In genomic region chr7:130865408-130866236, GRCh38 we compare ENCODE assay signal across 8 cellular contexts.
DNase-seq lines count a peak whose midpoint lies in the region; ATAC-seq and TF ChIP-seq lines count a peak whose summit lies in the region.

No MANE protein-coding gene starts in this region.

- no peak overlapping the region for H3K4me2 ChIP-seq in DND-41 (ENCODE audit: insufficient read depth, low read length)

- peaks cover 2% of the 10 kb centered on the region; the same call in 1 of the 2 replicates for H4K20me1 ChIP-seq in DND-41 (ENCODE audit: insufficient read depth, low read length)

- peaks cover 16% of the 10 kb centered on the region for H3K9me3 Mint-ChIP-seq in activated CD8-positive, alpha-beta T cell treated with anti-CD3 and anti-CD28 coated beads for 36 hours

- TF ChIP-seq CTCF in DND-41 (IDR thresholded peaks at IDR 0.05; ENCODE audit: borderline replicate concordance, extremely low read depth, low read length, poor library complexity, severe bottlenecking) (no peak), ovary (IDR thresholded peaks at IDR 0.05) (no peak), GM13977 (IDR thresholded peaks at IDR 0.05; ENCODE audit: extremely low read depth, insufficient read depth, missing control alignments) (no peak)
- TF ChIP-seq CTCF in activated CD8-positive, alpha-beta T cell treated with anti-CD3 and anti-CD28 coated beads for 36 hours (IDR thresholded peaks at IDR 0.05) = no peak

- H3K36me3 ChIP-seq in DND-41 (ENCODE audit: insufficient read depth, low read length) (peaks cover 49% of the 10 kb centered on the region), ovary (no peaks in the 10 kb centered on the region)

- H3K27ac ChIP-seq in DND-41 (ENCODE audit: low read length) (no peak overlapping the region), ovary (no peak overlapping the region)

- H3K4me3 ChIP-seq in DND-41 (ENCODE audit: low read depth in 1 of 2, low read length in 2 of 2) = no peak overlapping the region
- H3K4me3 ChIP-seq in ovary = no peak overlapping the region

- no peak overlapping the region for H3K27ac Mint-ChIP-seq in activated CD8-positive, alpha-beta T cell treated with anti-CD3 and anti-CD28 coated beads for 36 hours

- no peak for TF ChIP-seq EP300 in ovary (IDR thresholded peaks at IDR 0.05)

- DNase-seq in DND-41 (peak; percentile 43), Kasumi-1 (lab: John Stamatoyannopoulos, UW) (peak; percentile 52 to 54), kidney tubule cell (ENCODE audit: low spot score) (peak; percentile 46), anterior cingulate cortex (lab: John Stamatoyannopoulos, UW) (no peak), cerebellar nuclear complex (lab: John Stamatoyannopoulos, UW) (no peak), ovary (no peak), GM13977 (ENCODE audit: low spot score) (no peak)
- DNase-seq in activated CD8-positive, alpha-beta T cell treated with anti-CD3 and anti-CD28 coated beads for 36 hours = no peak

- intact Hi-C loops in activated CD8-positive, alpha-beta T cell treated with anti-CD3 and anti-CD28 coated beads for 36 hours (cut with micrococcal nuclease) = no loop called here
- intact Hi-C loops in ovary (cut with DNase I) = no loop called here

- no peaks in the 10 kb centered on the region for H3K27me3 Mint-ChIP-seq in activated CD8-positive, alpha-beta T cell treated with anti-CD3 and anti-CD28 coated beads for 36 hours

- H3K9me3 ChIP-seq in DND-41 (ENCODE audit: insufficient read depth, low read length, severe bottlenecking) (peaks cover 7% of the 10 kb centered on the region), ovary (peaks cover 0 to 5% of the 10 kb centered on the region in 2 donors)

- H3K9ac ChIP-seq in DND-41 (ENCODE audit: low read depth, low read length) = no peak overlapping the region

- H3K4me1 ChIP-seq in DND-41 (ENCODE audit: insufficient read depth, low read length) (no peaks in the 10 kb centered on the region), ovary (ENCODE audit: insufficient read depth) (no peaks in the 10 kb centered on the region)

- H3K4me3 Mint-ChIP-seq in activated CD8-positive, alpha-beta T cell treated with anti-CD3 and anti-CD28 coated beads for 36 hours = no peak overlapping the region

- H3K4me1 Mint-ChIP-seq in activated CD8-positive, alpha-beta T cell treated with anti-CD3 and anti-CD28 coated beads for 36 hours (ENCODE audit: low read depth) = peaks cover 2% of the 10 kb centered on the region

- H3K36me3 Mint-ChIP-seq in activated CD8-positive, alpha-beta T cell treated with anti-CD3 and anti-CD28 coated beads for 36 hours (ENCODE audit: low read depth) = peaks cover 93% of the 10 kb centered on the region

- no peaks in the 10 kb centered on the region for H3K79me2 ChIP-seq in DND-41 (ENCODE audit: insufficient read depth, low read length)

- WGBS in ovary, 3 donors = 82 to 86% (median 85%) methylated on average over 4 of the region's 4 CpGs

- POLR2A ChIA-PET in activated CD8-positive, alpha-beta T cell treated with anti-CD3 and anti-CD28 coated beads for 36 hours (lab: Charles Lee) = interaction anchor here (1.0 to 2.3 kb wide), 3 partner anchors 8 to 10 kb away, joined by 4 to 10 read pairs (median 4); no protein-coding TSS in a partner anchor

- H3K27me3 ChIP-seq in DND-41 (ENCODE audit: insufficient read depth, low read length, poor library complexity) (no peaks in the 10 kb centered on the region), ovary (no peaks in the 10 kb centered on the region)

- CTCF ChIA-PET in activated CD8-positive, alpha-beta T cell treated with anti-CD3 and anti-CD28 coated beads for 36 hours (lab: Charles Lee) = interaction anchor here (1.0 to 1.9 kb wide), 2 partner anchors 8 to 9 kb away, joined by 3 to 7 read pairs; no protein-coding TSS in a partner anchor

- peak; percentile 68 for ATAC-seq in DND-41 (ENCODE audit: insufficient read depth, low read depth)
- peak; percentile 37 for ATAC-seq in activated CD8-positive, alpha-beta T cell treated with anti-CD3 and anti-CD28 coated beads for 36 hours

- in situ Hi-C loops in GM13977 (cut with MboI; ENCODE audit: low pct_unique_long_range_greater_than_20kb, low sequenced_read_pairs, unreplicated experiment) = no loop called here

- H2AFZ ChIP-seq in DND-41 (ENCODE audit: low read depth, low read length) = no peak overlapping the region

- TF ChIP-seq POLR2A in ovary (IDR thresholded peaks at IDR 0.05) = no peak

Comparison
In these comparisons a context has a peak if more than half of its experiments do, and no peak if none do; other contexts are left out.
1. DNase-seq: peak in DND-41 (single experiment), Kasumi-1 (2 of 2) and kidney tubule cell (single experiment); none in activated CD8-positive, alpha-beta T cell treated with anti-CD3 and anti-CD28 coated beads for 36 hours (single experiment), anterior cingulate cortex (0 of 58), cerebellar nuclear complex (0 of 2), ovary (0 of 5) and GM13977 (single experiment).